ENCODE assay signal across 25 cellular contexts in the genomic region with DNA sequence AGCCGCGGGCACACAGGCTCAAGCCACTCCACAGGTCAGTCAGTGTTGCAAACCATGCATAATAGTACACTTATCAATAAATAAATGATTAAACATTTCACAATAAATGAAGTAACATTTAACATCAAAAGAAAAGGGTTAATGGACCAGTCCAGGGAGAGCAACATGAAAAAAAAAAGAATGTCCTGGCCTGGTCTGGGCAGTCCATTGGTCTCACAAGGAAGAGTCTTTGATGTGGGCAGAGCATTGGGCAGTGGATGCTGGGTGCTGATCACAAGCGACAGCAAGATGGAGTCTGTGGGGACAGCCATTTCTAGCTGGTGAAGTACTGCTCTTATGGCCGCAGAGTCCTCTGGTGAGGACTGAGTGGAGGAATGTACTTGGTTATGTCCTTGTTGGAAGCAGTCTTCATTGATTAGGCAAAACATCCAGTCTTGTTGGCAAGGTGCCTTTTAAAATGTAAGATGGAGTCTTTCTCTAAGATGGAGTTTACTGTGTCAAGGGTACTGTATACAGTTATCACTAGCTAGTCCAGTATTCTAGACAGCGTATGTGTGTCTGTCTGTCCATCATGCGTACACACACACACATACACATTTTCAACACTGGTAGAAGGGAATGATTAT.
DNase-seq lines count a peak whose midpoint lies in the region; ATAC-seq and TF ChIP-seq lines count a peak whose summit lies in the region.
"Had no signal": no experiment of that assay in that cellular context is flagged by ENCODE, and none has a peak within 500 bp of the region (broad histone marks: within the 10 kb centered on the region; RNA-seq: fewer than 3 reads in every experiment).

No MANE protein-coding gene starts in this region.

- CTCF ChIA-PET in activated naive CD4-positive, alpha-beta T cell treated with anti-CD3 and anti-CD28 coated beads, Interleukin-2, amount 10 ng/mL, durations not matched to agents 7 days and 5 days (lab: Charles Lee) = interaction anchor here (1.0 kb wide), 1 partner anchor 23 kb away, joined by 3 read pairs; no protein-coding TSS in a partner anchor
- CTCF ChIA-PET in PC-3 (lab: Charles Lee) = no interaction called here

- H3K4me3 ChIP-seq in PC-3 (ENCODE audit: low read length) (no peak overlapping the region), endodermal cell (ENCODE audit: low read length) (no peak overlapping the region), smooth muscle cell (no peak overlapping the region)
- H3K4me3 ChIP-seq: testis, vagina had no signal

- H4K20me1 ChIP-seq in PC-3 (ENCODE audit: low read length) (no peaks in the 10 kb centered on the region), smooth muscle cell (ENCODE audit: low read depth) (no peaks in the 10 kb centered on the region)

- no peak overlapping the region for H3K4me3 Mint-ChIP-seq in activated naive CD4-positive, alpha-beta T cell treated with anti-CD3 and anti-CD28 coated beads, Interleukin-2, amount 10 ng/mL, durations not matched to agents 7 days and 5 days
- H3K4me3 Mint-ChIP-seq in endodermal cell = no peak overlapping the region
- H3K4me3 Mint-ChIP-seq: activated CD4-positive, alpha-beta T cell treated with anti-CD3 and anti-CD28 coated beads, Interleukin-2, amount 10 ng/mL, durations not matched to agents 24 days and 14 days; activated T-cell treated with anti-CD3 and anti-CD28 coated beads, Interleukin-2, amount 50 U/mL, for 4 hours; brain; CD4-positive, alpha-beta memory T cell; H9; nephron progenitor cell; T-helper 2 cell treated with Interferon-gamma antibody and Interleukin-4, amounts not matched to agents 5 μg/mL and 100 μg/mL, for 36 hours had no signal

- H3K4me1 Mint-ChIP-seq in activated naive CD4-positive, alpha-beta T cell treated with anti-CD3 and anti-CD28 coated beads, Interleukin-2, amount 10 ng/mL, durations not matched to agents 7 days and 5 days = no peaks in the 10 kb centered on the region
- H3K4me1 Mint-ChIP-seq in endodermal cell = peaks cover 12% of the 10 kb centered on the region
- H3K4me1 Mint-ChIP-seq: activated CD4-positive, alpha-beta T cell treated with anti-CD3 and anti-CD28 coated beads, Interleukin-2, amount 10 ng/mL, durations not matched to agents 24 days and 14 days; CD4-positive, alpha-beta memory T cell; IgD-negative memory B cell had no signal

- H3K4me2 ChIP-seq in PC-3 (ENCODE audit: low read length) (0 out of 2 replicates have a peak overlapping the region, but pooled peaks have one; percentile 2), smooth muscle cell (peak overlapping the region; percentile 17)

- no peak overlapping the region for H2AFZ ChIP-seq in PC-3 (ENCODE audit: low read length)
- no peak overlapping the region for H2AFZ ChIP-seq in smooth muscle cell (ENCODE audit: low read depth)

- 90 to 100% methylated on average over 4 to 6 of the region's 6 CpGs for WGBS in endodermal cell (ENCODE audit: insufficient coverage in 1 of 2, insufficient read length in 1 of 2), 2 experiments
- 99% methylated on average over 6 of the region's 6 CpGs for WGBS in smooth muscle cell (ENCODE audit: low lambda C conversion rate)

- ATAC-seq in PC-3 (no peak), GM21529 (IDR thresholded peaks at IDR 0.05; ENCODE audit: unreplicated experiment) (no peak), GM21423 (IDR thresholded peaks at IDR 0.05; ENCODE audit: unreplicated experiment) (no peak)
- ATAC-seq: activated T-cell treated with anti-CD3 and anti-CD28 coated beads, Interleukin-2, amount 50 U/mL, for 4 hours had no signal

- H3K27me3 ChIP-seq in PC-3 (ENCODE audit: low read length) = no peaks in the 10 kb centered on the region
- no peaks in the 10 kb centered on the region for H3K27me3 ChIP-seq in endodermal cell (ENCODE audit: control insufficient read depth, insufficient read depth, low read length, poor library complexity, severe bottlenecking)
- no peaks in the 10 kb centered on the region for H3K27me3 ChIP-seq in smooth muscle cell (ENCODE audit: low read depth)
- H3K27me3 ChIP-seq: testis, vagina had no signal

- peaks cover 10% of the 10 kb centered on the region for H3F3A ChIP-seq in PC-3 (ENCODE audit: low read length, unreplicated experiment)
- H3F3A ChIP-seq in smooth muscle cell (ENCODE audit: low read depth) = peaks cover 10% of the 10 kb centered on the region

- POLR2A ChIA-PET in PC-3 (lab: Charles Lee; ENCODE audit: unreplicated experiment) = no interaction called here

- H3K4me1 ChIP-seq in PC-3 (ENCODE audit: insufficient read depth, low read length) (peaks cover 54% of the 10 kb centered on the region), endodermal cell (ENCODE audit: control insufficient read depth, insufficient read depth, low read length) (no peaks in the 10 kb centered on the region), smooth muscle cell (ENCODE audit: low read depth) (no peaks in the 10 kb centered on the region)

- DNase-seq in activated naive CD4-positive, alpha-beta T cell treated with anti-CD3 and anti-CD28 coated beads, Interleukin-2, amount 10 ng/mL, durations not matched to agents 7 days and 5 days = no peak
- no peak for DNase-seq in activated naive CD4-positive, alpha-beta T cell (lab: John Stamatoyannopoulos, UW)
- no peak for DNase-seq in PC-3
- DNase-seq in endodermal cell = peak; percentile 18
- DNase-seq in smooth muscle cell (lab: John Stamatoyannopoulos, UW; ENCODE audit: unreplicated experiment) = no peak
- no peak for DNase-seq in DMS114 treated with DMSO at 0.1 percent for 48 hours (lab: John Stamatoyannopoulos, UW; ENCODE audit: unreplicated experiment)
- DNase-seq: activated CD4-positive, alpha-beta T cell treated with anti-CD3 and anti-CD28 coated beads, Interleukin-2, amount 10 ng/mL, durations not matched to agents 24 days and 14 days; activated T-cell treated with anti-CD3 and anti-CD28 coated beads, Interleukin-2, amount 50 U/mL, for 4 hours; CD4-positive, alpha-beta memory T cell; H9; mammary epithelial cell; NCI-H1092 treated with DMSO at 0.1 percent for 48 hours; NCI-H2029 treated with DMSO at 0.1 percent for 48 hours; nephron progenitor cell; stimulated activated CD4-positive, alpha-beta T cell treated with anti-CD3 and anti-CD28 coated beads, Interleukin-15, amount 100 ng/mL, for 24 hours; stimulated activated naive CD4-positive, alpha-beta T cell treated with Interleukin-2 at 50 U/mL for 16 hours had no signal

- H3K27me3 Mint-ChIP-seq in activated naive CD4-positive, alpha-beta T cell treated with anti-CD3 and anti-CD28 coated beads, Interleukin-2, amount 10 ng/mL, durations not matched to agents 7 days and 5 days = peaks cover 3% of the 10 kb centered on the region
- H3K27me3 Mint-ChIP-seq in endodermal cell (ENCODE audit: insufficient read depth) = no peaks in the 10 kb centered on the region
- H3K27me3 Mint-ChIP-seq: activated CD4-positive, alpha-beta T cell treated with anti-CD3 and anti-CD28 coated beads, Interleukin-2, amount 10 ng/mL, durations not matched to agents 24 days and 14 days; brain had no signal

- intact Hi-C loops in PC-3 (cut with micrococcal nuclease) = no loop called here

- H3K9me3 ChIP-seq in PC-3 (ENCODE audit: low read length) (no peaks in the 10 kb centered on the region), endodermal cell (ENCODE audit: control insufficient read depth, low read length) (no peaks in the 10 kb centered on the region), smooth muscle cell (replicated peaks; ENCODE audit: low read depth) (no peaks in the 10 kb centered on the region)
- H3K9me3 ChIP-seq: testis, vagina had no signal

- H3K79me2 ChIP-seq in PC-3 (ENCODE audit: low read length) (peaks cover 77% of the 10 kb centered on the region), smooth muscle cell (ENCODE audit: low read depth) (peaks cover 6% of the 10 kb centered on the region)

- TF ChIP-seq CTCF in PC-3 (conservative IDR thresholded peaks at IDR 0.05; ENCODE audit: low read depth, low read length) = no peak
- TF ChIP-seq CTCF in endodermal cell (conservative IDR thresholded peaks at IDR 0.05) = no peak
- no peak for TF ChIP-seq CTCF in smooth muscle cell (IDR thresholded peaks at IDR 0.05; ENCODE audit: borderline replicate concordance, insufficient read depth, poor library complexity, severe bottlenecking)

- no peaks in the 10 kb centered on the region for H3K36me3 Mint-ChIP-seq in activated naive CD4-positive, alpha-beta T cell treated with anti-CD3 and anti-CD28 coated beads, Interleukin-2, amount 10 ng/mL, durations not matched to agents 7 days and 5 days
- no peaks in the 10 kb centered on the region for H3K36me3 Mint-ChIP-seq in endodermal cell (ENCODE audit: low read depth)
- H3K36me3 Mint-ChIP-seq: CD4-positive, alpha-beta memory T cell; IgD-negative memory B cell had no signal

- no peaks in the 10 kb centered on the region for H3K9me2 ChIP-seq in PC-3 (replicated peaks; ENCODE audit: low read length)

- H3K27ac Mint-ChIP-seq in activated naive CD4-positive, alpha-beta T cell treated with anti-CD3 and anti-CD28 coated beads, Interleukin-2, amount 10 ng/mL, durations not matched to agents 7 days and 5 days = peak overlapping the region; percentile 38
- H3K27ac Mint-ChIP-seq in endodermal cell = no peak overlapping the region
- H3K27ac Mint-ChIP-seq: activated CD4-positive, alpha-beta T cell treated with anti-CD3 and anti-CD28 coated beads, Interleukin-2, amount 10 ng/mL, durations not matched to agents 24 days and 14 days; CD4-positive, alpha-beta memory T cell; H9; IgD-negative memory B cell; nephron progenitor cell; T-helper 2 cell treated with Interferon-gamma antibody and Interleukin-4, amounts not matched to agents 5 μg/mL and 100 μg/mL, for 36 hours had no signal

- H3K27ac ChIP-seq in PC-3 (ENCODE audit: low read length) (peak overlapping the region; percentile 95), endodermal cell (ENCODE audit: low read depth, low read length) (no peak overlapping the region), smooth muscle cell (ENCODE audit: low read depth) (peak overlapping the region; percentile 95)
- H3K27ac ChIP-seq: 22Rv1, testis, vagina, VCaP had no signal

- H3K36me3 ChIP-seq in PC-3 (ENCODE audit: low read depth, low read length) (peaks cover 14% of the 10 kb centered on the region), endodermal cell (ENCODE audit: control insufficient read depth, insufficient read depth, low read length) (no peaks in the 10 kb centered on the region), smooth muscle cell (ENCODE audit: low read depth) (no peaks in the 10 kb centered on the region)
- H3K36me3 ChIP-seq: vagina had no signal

- H3K9me3 Mint-ChIP-seq in activated naive CD4-positive, alpha-beta T cell treated with anti-CD3 and anti-CD28 coated beads, Interleukin-2, amount 10 ng/mL, durations not matched to agents 7 days and 5 days = peaks cover 6% of the 10 kb centered on the region
- H3K9me3 Mint-ChIP-seq in endodermal cell = no peaks in the 10 kb centered on the region
- H3K9me3 Mint-ChIP-seq: activated T-cell treated with anti-CD3 and anti-CD28 coated beads, Interleukin-2, amount 50 U/mL, for 4 hours; H9; nephron progenitor cell; T-helper 2 cell treated with Interferon-gamma antibody and Interleukin-4, amounts not matched to agents 5 μg/mL and 100 μg/mL, for 36 hours had no signal

- no TSS peak for BruUV-seq in PC-3 (replicated peaks; lab: Mats Ljungman, UMichigan)

- H3K9ac ChIP-seq in PC-3 (ENCODE audit: low read length) = peak overlapping the region; percentile 82
- H3K9ac ChIP-seq in endodermal cell (ENCODE audit: extremely low read depth, low read length, poor library complexity, severe bottlenecking) = no peak overlapping the region
- peak overlapping the region; percentile 72 for H3K9ac ChIP-seq in smooth muscle cell (ENCODE audit: low read depth)
